In the genomic region with DNA sequence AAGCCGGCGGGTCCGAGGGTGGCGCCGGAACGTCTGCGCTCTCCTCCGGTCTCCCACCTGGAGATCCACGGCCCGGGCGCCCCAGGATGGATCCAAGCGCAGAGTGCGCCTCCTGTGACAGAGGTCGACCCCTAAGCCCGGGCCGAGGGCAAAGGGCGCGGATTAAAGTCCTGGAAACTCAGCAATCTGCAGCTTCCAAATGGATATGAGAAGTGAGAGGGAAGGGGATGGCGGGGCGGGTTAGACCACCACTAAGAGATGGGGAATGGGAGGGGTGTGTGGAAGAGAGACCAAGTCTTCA, we compare ENCODE assay signal across 3 cellular contexts.
TF ChIP-seq lines count a peak whose summit lies in the region.

No MANE protein-coding gene starts in this region.

TF ChIP-seq in SK-N-SH, 30 proteins besides CTCF, POLR2A, EP300 and RAD21:
- TF ChIP-seq, protein P1, sequence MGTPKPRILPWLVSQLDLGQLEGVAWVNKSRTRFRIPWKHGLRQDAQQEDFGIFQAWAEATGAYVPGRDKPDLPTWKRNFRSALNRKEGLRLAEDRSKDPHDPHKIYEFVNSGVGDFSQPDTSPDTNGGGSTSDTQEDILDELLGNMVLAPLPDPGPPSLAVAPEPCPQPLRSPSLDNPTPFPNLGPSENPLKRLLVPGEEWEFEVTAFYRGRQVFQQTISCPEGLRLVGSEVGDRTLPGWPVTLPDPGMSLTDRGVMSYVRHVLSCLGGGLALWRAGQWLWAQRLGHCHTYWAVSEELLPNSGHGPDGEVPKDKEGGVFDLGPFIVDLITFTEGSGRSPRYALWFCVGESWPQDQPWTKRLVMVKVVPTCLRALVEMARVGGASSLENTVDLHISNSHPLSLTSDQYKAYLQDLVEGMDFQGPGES (IDR thresholded peaks at IDR 0.05; ENCODE audit: low read depth, low read length), result no peak
- TF ChIP-seq POLR2AphosphoS5 (IDR thresholded peaks at IDR 0.05; ENCODE audit: low read depth, low read length), result no peak
- no peak for TF ChIP-seq RXRA (IDR thresholded peaks at IDR 0.05; ENCODE audit: borderline replicate concordance, low read depth)
- no peak for TF ChIP-seq ELF1 (IDR thresholded peaks at IDR 0.05)
- TF ChIP-seq FOSL2 (IDR thresholded peaks at IDR 0.05; ENCODE audit: borderline replicate concordance, low read depth), result no peak
- no peak for TF ChIP-seq NRF1 (IDR thresholded peaks at IDR 0.05; ENCODE audit: low read depth, low read length)

TF ChIP-seq in SK-N-SH treated with all-trans-retinoic acid at 6 μM for 48 hours, 23 proteins besides CTCF, POLR2A, EP300 and RAD21:
- TF ChIP-seq, protein P2, sequence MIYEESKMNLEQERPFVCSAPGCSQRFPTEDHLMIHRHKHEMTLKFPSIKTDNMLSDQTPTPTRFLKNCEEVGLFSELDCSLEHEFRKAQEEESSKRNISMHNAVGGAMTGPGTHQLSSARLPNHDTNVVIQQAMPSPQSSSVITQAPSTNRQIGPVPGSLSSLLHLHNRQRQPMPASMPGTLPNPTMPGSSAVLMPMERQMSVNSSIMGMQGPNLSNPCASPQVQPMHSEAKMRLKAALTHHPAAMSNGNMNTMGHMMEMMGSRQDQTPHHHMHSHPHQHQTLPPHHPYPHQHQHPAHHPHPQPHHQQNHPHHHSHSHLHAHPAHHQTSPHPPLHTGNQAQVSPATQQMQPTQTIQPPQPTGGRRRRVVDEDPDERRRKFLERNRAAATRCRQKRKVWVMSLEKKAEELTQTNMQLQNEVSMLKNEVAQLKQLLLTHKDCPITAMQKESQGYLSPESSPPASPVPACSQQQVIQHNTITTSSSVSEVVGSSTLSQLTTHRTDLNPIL (CRISPR knock-in tag; IDR thresholded peaks at IDR 0.05; ENCODE audit: low read depth), result no peak
- TF ChIP-seq TOX (CRISPR knock-in tag; IDR thresholded peaks at IDR 0.05; ENCODE audit: borderline replicate concordance), result no peak
- no peak for TF ChIP-seq ZC3H10 (CRISPR knock-in tag; IDR thresholded peaks at IDR 0.05)
- TF ChIP-seq ZFP3 (CRISPR knock-in tag; IDR thresholded peaks at IDR 0.05), result no peak
- no peak for TF ChIP-seq ISL1 (CRISPR knock-in tag; IDR thresholded peaks at IDR 0.05)
- TF ChIP-seq CSRNP3 (CRISPR knock-in tag; IDR thresholded peaks at IDR 0.05), result no peak
TF ChIP-seq in SK-N-SH treated with all-trans-retinoic acid at 6 μM for 48 hours: peak in this region for 0.

TF ChIP-seq in K562, 482 proteins besides CTCF, POLR2A, EP300 and RAD21 (continues in another document):
- TF ChIP-seq, protein P3, sequence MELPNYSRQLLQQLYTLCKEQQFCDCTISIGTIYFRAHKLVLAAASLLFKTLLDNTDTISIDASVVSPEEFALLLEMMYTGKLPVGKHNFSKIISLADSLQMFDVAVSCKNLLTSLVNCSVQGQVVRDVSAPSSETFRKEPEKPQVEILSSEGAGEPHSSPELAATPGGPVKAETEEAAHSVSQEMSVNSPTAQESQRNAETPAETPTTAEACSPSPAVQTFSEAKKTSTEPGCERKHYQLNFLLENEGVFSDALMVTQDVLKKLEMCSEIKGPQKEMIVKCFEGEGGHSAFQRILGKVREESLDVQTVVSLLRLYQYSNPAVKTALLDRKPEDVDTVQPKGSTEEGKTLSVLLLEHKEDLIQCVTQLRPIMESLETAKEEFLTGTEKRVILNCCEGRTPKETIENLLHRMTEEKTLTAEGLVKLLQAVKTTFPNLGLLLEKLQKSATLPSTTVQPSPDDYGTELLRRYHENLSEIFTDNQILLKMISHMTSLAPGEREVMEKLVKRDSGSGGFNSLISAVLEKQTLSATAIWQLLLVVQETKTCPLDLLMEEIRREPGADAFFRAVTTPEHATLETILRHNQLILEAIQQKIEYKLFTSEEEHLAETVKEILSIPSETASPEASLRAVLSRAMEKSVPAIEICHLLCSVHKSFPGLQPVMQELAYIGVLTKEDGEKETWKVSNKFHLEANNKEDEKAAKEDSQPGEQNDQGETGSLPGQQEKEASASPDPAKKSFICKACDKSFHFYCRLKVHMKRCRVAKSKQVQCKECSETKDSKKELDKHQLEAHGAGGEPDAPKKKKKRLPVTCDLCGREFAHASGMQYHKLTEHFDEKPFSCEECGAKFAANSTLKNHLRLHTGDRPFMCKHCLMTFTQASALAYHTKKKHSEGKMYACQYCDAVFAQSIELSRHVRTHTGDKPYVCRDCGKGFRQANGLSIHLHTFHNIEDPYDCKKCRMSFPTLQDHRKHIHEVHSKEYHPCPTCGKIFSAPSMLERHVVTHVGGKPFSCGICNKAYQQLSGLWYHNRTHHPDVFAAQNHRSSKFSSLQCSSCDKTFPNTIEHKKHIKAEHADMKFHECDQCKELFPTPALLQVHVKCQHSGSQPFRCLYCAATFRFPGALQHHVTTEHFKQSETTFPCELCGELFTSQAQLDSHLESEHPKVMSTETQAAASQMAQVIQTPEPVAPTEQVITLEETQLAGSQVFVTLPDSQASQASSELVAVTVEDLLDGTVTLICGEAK (IDR thresholded peaks at IDR 0.05), result peak; percentile 41; the same call in 1 of the 2 replicates
- TF ChIP-seq, protein P3 (CRISPR knock-in tag; IDR thresholded peaks at IDR 0.05), result no peak
- 0 out of 2 replicates have a peak, but pooled peaks have one; percentile 16 for TF ChIP-seq ETV5 (CRISPR knock-in tag; IDR thresholded peaks at IDR 0.05; ENCODE audit: low read depth)
- no peak for TF ChIP-seq MAFG (tag; conservative IDR thresholded peaks at IDR 0.05)
- TF ChIP-seq STAT5B (CRISPR knock-in tag; IDR thresholded peaks at IDR 0.05), result no peak
- peak; percentile 67; the same call in 1 of the 2 replicates for TF ChIP-seq ZFX (CRISPR knock-in tag; IDR thresholded peaks at IDR 0.05)
- no peak for TF ChIP-seq ELF4 (CRISPR knock-in tag; IDR thresholded peaks at IDR 0.05)
- no peak for TF ChIP-seq ZNF140 (CRISPR knock-in tag; IDR thresholded peaks at IDR 0.05)
- TF ChIP-seq GABPA (tag; conservative IDR thresholded peaks at IDR 0.05; ENCODE audit: low read depth), result no peak
- no peak for TF ChIP-seq ILK (tag; IDR thresholded peaks at IDR 0.05; ENCODE audit: borderline replicate concordance, low read depth)
- no peak for TF ChIP-seq COPS2 (conservative IDR thresholded peaks at IDR 0.05)
- TF ChIP-seq FOXA3 (CRISPR knock-in tag; conservative IDR thresholded peaks at IDR 0.05 in 1 of 2, IDR thresholded peaks at IDR 0.05 in 1 of 2), result 0 out of 4 replicates have a peak, but pooled peaks of 1 of the 2 experiments have one; percentile 33
- TF ChIP-seq, protein P4, sequence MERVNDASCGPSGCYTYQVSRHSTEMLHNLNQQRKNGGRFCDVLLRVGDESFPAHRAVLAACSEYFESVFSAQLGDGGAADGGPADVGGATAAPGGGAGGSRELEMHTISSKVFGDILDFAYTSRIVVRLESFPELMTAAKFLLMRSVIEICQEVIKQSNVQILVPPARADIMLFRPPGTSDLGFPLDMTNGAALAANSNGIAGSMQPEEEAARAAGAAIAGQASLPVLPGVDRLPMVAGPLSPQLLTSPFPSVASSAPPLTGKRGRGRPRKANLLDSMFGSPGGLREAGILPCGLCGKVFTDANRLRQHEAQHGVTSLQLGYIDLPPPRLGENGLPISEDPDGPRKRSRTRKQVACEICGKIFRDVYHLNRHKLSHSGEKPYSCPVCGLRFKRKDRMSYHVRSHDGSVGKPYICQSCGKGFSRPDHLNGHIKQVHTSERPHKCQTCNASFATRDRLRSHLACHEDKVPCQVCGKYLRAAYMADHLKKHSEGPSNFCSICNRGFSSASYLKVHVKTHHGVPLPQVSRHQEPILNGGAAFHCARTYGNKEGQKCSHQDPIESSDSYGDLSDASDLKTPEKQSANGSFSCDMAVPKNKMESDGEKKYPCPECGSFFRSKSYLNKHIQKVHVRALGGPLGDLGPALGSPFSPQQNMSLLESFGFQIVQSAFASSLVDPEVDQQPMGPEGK (CRISPR knock-in tag; IDR thresholded peaks at IDR 0.05; ENCODE audit: borderline replicate concordance), result no peak
- TF ChIP-seq PPARD (CRISPR knock-in tag; IDR thresholded peaks at IDR 0.05), result no peak
- TF ChIP-seq, protein P5, sequence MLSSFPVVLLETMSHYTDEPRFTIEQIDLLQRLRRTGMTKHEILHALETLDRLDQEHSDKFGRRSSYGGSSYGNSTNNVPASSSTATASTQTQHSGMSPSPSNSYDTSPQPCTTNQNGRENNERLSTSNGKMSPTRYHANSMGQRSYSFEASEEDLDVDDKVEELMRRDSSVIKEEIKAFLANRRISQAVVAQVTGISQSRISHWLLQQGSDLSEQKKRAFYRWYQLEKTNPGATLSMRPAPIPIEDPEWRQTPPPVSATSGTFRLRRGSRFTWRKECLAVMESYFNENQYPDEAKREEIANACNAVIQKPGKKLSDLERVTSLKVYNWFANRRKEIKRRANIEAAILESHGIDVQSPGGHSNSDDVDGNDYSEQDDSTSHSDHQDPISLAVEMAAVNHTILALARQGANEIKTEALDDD (IDR thresholded peaks at IDR 0.05), result no peak
- no peak for TF ChIP-seq RBBP5 (IDR thresholded peaks at IDR 0.05; ENCODE audit: borderline replicate concordance, insufficient read depth, low read length, poor library complexity, severe bottlenecking)
- TF ChIP-seq SMAD4 (CRISPR knock-in tag; conservative IDR thresholded peaks at IDR 0.05), result 0 out of 2 replicates have a peak, but pooled peaks have one; percentile 65
- TF ChIP-seq, protein P6, sequence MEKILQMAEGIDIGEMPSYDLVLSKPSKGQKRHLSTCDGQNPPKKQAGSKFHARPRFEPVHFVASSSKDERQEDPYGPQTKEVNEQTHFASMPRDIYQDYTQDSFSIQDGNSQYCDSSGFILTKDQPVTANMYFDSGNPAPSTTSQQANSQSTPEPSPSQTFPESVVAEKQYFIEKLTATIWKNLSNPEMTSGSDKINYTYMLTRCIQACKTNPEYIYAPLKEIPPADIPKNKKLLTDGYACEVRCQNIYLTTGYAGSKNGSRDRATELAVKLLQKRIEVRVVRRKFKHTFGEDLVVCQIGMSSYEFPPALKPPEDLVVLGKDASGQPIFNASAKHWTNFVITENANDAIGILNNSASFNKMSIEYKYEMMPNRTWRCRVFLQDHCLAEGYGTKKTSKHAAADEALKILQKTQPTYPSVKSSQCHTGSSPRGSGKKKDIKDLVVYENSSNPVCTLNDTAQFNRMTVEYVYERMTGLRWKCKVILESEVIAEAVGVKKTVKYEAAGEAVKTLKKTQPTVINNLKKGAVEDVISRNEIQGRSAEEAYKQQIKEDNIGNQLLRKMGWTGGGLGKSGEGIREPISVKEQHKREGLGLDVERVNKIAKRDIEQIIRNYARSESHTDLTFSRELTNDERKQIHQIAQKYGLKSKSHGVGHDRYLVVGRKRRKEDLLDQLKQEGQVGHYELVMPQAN (IDR thresholded peaks at IDR 0.05; ENCODE audit: borderline replicate concordance), result no peak
- TF ChIP-seq ZFPM2 (CRISPR knock-in tag; IDR thresholded peaks at IDR 0.05), result no peak
- no peak for TF ChIP-seq SP2 (IDR thresholded peaks at IDR 0.05; ENCODE audit: extremely low read depth, low read depth, low read length, poor library complexity, severe bottlenecking)
- no peak for TF ChIP-seq NFYB (IDR thresholded peaks at IDR 0.05; ENCODE audit: extremely low read depth, insufficient read length)
- no peak for TF ChIP-seq SPI1 (IDR thresholded peaks at IDR 0.05; ENCODE audit: borderline replicate concordance, low read depth, low read length)
- TF ChIP-seq TFE3 (CRISPR knock-in tag; IDR thresholded peaks at IDR 0.05), result no peak
- no peak for TF ChIP-seq NRF1 (conservative IDR thresholded peaks at IDR 0.05 in 1 of 2, IDR thresholded peaks at IDR 0.05 in 1 of 2)
- 0 out of 2 replicates have a peak, but pooled peaks have one; percentile 19 for TF ChIP-seq KAT7 (CRISPR knock-in tag; IDR thresholded peaks at IDR 0.05; ENCODE audit: borderline replicate concordance)
- TF ChIP-seq ZFP1 (CRISPR knock-in tag; IDR thresholded peaks at IDR 0.05), result no peak
- no peak for TF ChIP-seq MTA2 (IDR thresholded peaks at IDR 0.05; ENCODE audit: low read depth)
- TF ChIP-seq TEAD1 (CRISPR knock-in tag; IDR thresholded peaks at IDR 0.05), result no peak; a peak in 1 of 4 replicates
- no peak for TF ChIP-seq XRCC3 (IDR thresholded peaks at IDR 0.05)
- no peak for TF ChIP-seq DIDO1 (tag; IDR thresholded peaks at IDR 0.05; ENCODE audit: low read depth)
- TF ChIP-seq MCM3 (IDR thresholded peaks at IDR 0.05), result no peak
